1 cellular context compared by ENCODE assay signal in genomic region chr20:63659370-63659769, GRCh38.
TF ChIP-seq lines count a peak whose summit lies in the region.

No MANE protein-coding gene starts in this region.

TF ChIP-seq in A549, 52 proteins besides CTCF, POLR2A, EP300 and RAD21 (continued from another document):
- TF ChIP-seq CBX2 (IDR thresholded peaks at IDR 0.05; ENCODE audit: borderline replicate concordance, low read depth) (no peak), MAX (IDR thresholded peaks at IDR 0.05) (no peak), PHF8 (IDR thresholded peaks at IDR 0.05; ENCODE audit: borderline replicate concordance, low read depth) (no peak), MYC (IDR thresholded peaks at IDR 0.05; ENCODE audit: borderline replicate concordance, low read length) (no peak), HOXB5 (CRISPR knock-in tag; IDR thresholded peaks at IDR 0.05) (no peak), HEYL (CRISPR knock-in tag; IDR thresholded peaks at IDR 0.05) (no peak), ZSCAN20 (CRISPR knock-in tag; IDR thresholded peaks at IDR 0.05) (no peak), NFE2L2 (conservative IDR thresholded peaks at IDR 0.05; ENCODE audit: low read length) (no peak)
